ENCODE assay signal across 10 cellular contexts in genomic region chrX:17812763-17813162, GRCh38. TPM values are rescaled to one million over a fixed set of nuclear protein-coding genes. Genes with fewer than 3 reads are reported as not detected.
DNase-seq lines count a peak whose midpoint lies in the region; ATAC-seq and TF ChIP-seq lines count a peak whose summit lies in the region.
"Had no signal": no experiment of that assay in that cellular context is flagged by ENCODE, and none has a peak within 500 bp of the region (broad histone marks: within the 10 kb centered on the region; RNA-seq: fewer than 3 reads in every experiment).

No MANE protein-coding gene starts in this region.

- no peak overlapping the region for H3K4me3 Mint-ChIP-seq in neural crest cell
- no peak overlapping the region for H3K4me3 Mint-ChIP-seq in T-helper 2 cell treated with Interferon-gamma antibody and Interleukin-4, amounts not matched to agents 5 μg/mL and 100 μg/mL, for 36 hours

- H3K36me3 Mint-ChIP-seq in neural crest cell (ENCODE audit: low read depth): no peaks in the 10 kb centered on the region
- H3K36me3 Mint-ChIP-seq in T-helper 2 cell treated with Interferon-gamma antibody and Interleukin-4, amounts not matched to agents 5 μg/mL and 100 μg/mL, for 36 hours (ENCODE audit: low read depth): no peaks in the 10 kb centered on the region

- no peaks in the 10 kb centered on the region for H4K20me1 ChIP-seq in DND-41 (ENCODE audit: insufficient read depth, low read length)

- H3K79me2 ChIP-seq in DND-41 (ENCODE audit: insufficient read depth, low read length): no peaks in the 10 kb centered on the region

- H3K27ac ChIP-seq in DND-41 (ENCODE audit: low read length) (no peak overlapping the region), coronary artery (no peak overlapping the region)
- H3K27ac ChIP-seq: ovary had no signal

- H3K27me3 ChIP-seq in DND-41 (ENCODE audit: insufficient read depth, low read length, poor library complexity): no peaks in the 10 kb centered on the region
- H3K27me3 ChIP-seq: ovary had no signal

- TF ChIP-seq CTCF in DND-41 (IDR thresholded peaks at IDR 0.05; ENCODE audit: borderline replicate concordance, extremely low read depth, low read length, poor library complexity, severe bottlenecking): peak; percentile 22
- peak; percentile 59 for TF ChIP-seq CTCF in LNCaP clone FGC (IDR thresholded peaks at IDR 0.05; ENCODE audit: control insufficient read depth, extremely low read depth, insufficient read depth)
- peak; percentile 18 for TF ChIP-seq CTCF in coronary artery (IDR thresholded peaks at IDR 0.05)
- peak; percentile 64 for TF ChIP-seq CTCF in neural crest cell (conservative IDR thresholded peaks at IDR 0.05)

- DNase-seq in DND-41 (no peak), LNCaP clone FGC (ENCODE audit: low read depth) (no peak), coronary artery (ENCODE audit: low spot score) (no peak), neural crest cell (ENCODE audit: low read depth, low spot score) (no peak), AML-193 (lab: John Stamatoyannopoulos, UW) (no peak)
- no peak for DNase-seq in T-helper 2 cell treated with Interferon-gamma antibody and Interleukin-4, amounts not matched to agents 5 μg/mL and 100 μg/mL, for 36 hours (ENCODE audit: low spot score)

- no peak overlapping the region for H2AFZ ChIP-seq in DND-41 (ENCODE audit: low read depth, low read length)

- H3K4me1 Mint-ChIP-seq in neural crest cell: no peaks in the 10 kb centered on the region
- H3K4me1 Mint-ChIP-seq in T-helper 2 cell treated with Interferon-gamma antibody and Interleukin-4, amounts not matched to agents 5 μg/mL and 100 μg/mL, for 36 hours (ENCODE audit: low read depth): no peaks in the 10 kb centered on the region

- peaks cover 3% of the 10 kb centered on the region for H3K9me3 Mint-ChIP-seq in neural crest cell
- no peaks in the 10 kb centered on the region for H3K9me3 Mint-ChIP-seq in T-helper 2 cell treated with Interferon-gamma antibody and Interleukin-4, amounts not matched to agents 5 μg/mL and 100 μg/mL, for 36 hours

- H3K36me3 ChIP-seq in DND-41 (ENCODE audit: insufficient read depth, low read length): no peaks in the 10 kb centered on the region
- H3K36me3 ChIP-seq: ovary had no signal

- no peak for ATAC-seq in DND-41 (ENCODE audit: insufficient read depth, low read depth)
- ATAC-seq in GM18505 (IDR thresholded peaks at IDR 0.05; ENCODE audit: unreplicated experiment): no peak
- ATAC-seq in GM19395 (IDR thresholded peaks at IDR 0.05; ENCODE audit: unreplicated experiment): no peak

- H3K4me1 ChIP-seq in DND-41 (ENCODE audit: insufficient read depth, low read length): no peaks in the 10 kb centered on the region

- no peaks in the 10 kb centered on the region for H3K9me3 ChIP-seq in DND-41 (ENCODE audit: insufficient read depth, low read length, severe bottlenecking)
- H3K9me3 ChIP-seq: ovary had no signal

- no peak for TF ChIP-seq POLR2A in GM18505 (IDR thresholded peaks at IDR 0.05; ENCODE audit: borderline replicate concordance, extremely low read depth, insufficient read depth, insufficient read length)

- H3K4me3 ChIP-seq in DND-41 (ENCODE audit: low read depth in 1 of 2, low read length in 2 of 2) (no peak overlapping the region), LNCaP clone FGC (ENCODE audit: low read depth, low read length) (no peak overlapping the region), coronary artery (no peak overlapping the region)
- H3K4me3 ChIP-seq: ovary had no signal

- no peak overlapping the region for H3K4me2 ChIP-seq in DND-41 (ENCODE audit: insufficient read depth, low read length)

- no peak overlapping the region for H3K27ac Mint-ChIP-seq in neural crest cell (ENCODE audit: unreplicated experiment)
- no peak overlapping the region for H3K27ac Mint-ChIP-seq in T-helper 2 cell treated with Interferon-gamma antibody and Interleukin-4, amounts not matched to agents 5 μg/mL and 100 μg/mL, for 36 hours

- H3K9ac ChIP-seq in DND-41 (ENCODE audit: low read depth, low read length): no peak overlapping the region

- H3K27me3 Mint-ChIP-seq in neural crest cell (ENCODE audit: low read depth): peaks cover 3% of the 10 kb centered on the region
- H3K27me3 Mint-ChIP-seq in T-helper 2 cell treated with Interferon-gamma antibody and Interleukin-4, amounts not matched to agents 5 μg/mL and 100 μg/mL, for 36 hours (ENCODE audit: low read depth): peaks cover 2% of the 10 kb centered on the region

RNA-seq across cellular contexts. Expression of gene RAI2, which starts 48.3 kb away (rescaled TPM):
- 0.63 and 0.77 TPM in 2 replicates for total RNA-seq in neural crest cell
- total RNA-seq: HT1080 had no signal
